8 cellular contexts compared by ENCODE assay signal in the genomic region with DNA sequence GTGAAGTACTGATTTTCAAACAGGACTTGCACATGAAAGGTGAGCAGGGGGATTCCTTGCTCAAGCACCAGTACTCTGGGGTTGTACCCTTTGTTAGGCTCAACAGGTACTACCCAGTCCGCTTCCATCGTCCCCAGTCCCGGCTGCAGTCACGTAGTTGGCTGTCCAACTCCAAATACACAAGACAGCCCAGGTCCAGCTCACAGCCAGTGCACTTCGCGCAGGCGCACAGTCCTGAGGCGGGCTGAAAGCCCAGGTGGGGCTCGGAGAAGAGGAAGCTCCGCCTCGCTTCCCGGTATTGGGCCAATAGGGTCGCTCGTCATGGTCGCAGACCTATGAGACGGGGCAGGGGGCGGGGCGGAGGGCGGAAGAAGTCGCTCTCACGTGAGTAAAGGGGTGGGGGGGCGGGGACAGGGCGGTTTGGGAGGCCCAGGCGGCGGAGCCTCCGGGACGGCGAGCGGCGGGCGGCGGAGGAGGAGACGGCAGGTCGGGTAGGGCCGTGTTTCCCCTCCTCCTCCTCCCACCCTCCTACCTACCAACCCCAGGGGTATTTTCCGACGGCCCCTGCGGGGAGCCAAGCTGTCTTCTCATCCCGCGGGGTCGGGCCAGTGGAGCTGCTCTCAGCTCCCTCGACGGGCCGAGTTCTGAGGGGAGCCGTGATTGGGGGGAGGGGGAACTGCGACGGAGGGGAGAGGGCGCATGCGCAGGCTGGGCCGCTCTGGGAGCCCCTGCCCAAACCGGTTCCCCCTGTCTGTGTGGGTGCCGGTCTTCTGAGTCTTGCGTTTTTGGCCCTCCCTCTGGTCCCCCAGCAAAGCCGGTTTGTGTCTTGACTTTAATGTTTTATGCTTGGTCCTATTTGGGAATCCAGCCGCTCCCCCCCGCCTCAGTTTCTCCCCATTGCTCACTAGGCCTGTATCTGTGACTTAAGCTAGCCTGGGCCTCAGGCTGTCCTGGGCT. TPM values are rescaled to one million over a fixed set of nuclear protein-coding genes. Genes with fewer than 3 reads are reported as not detected.
A peak's percentile ranks its signal among the peaks of the same experiment; 100 is the strongest.
DNase-seq lines count a peak whose midpoint lies in the region; ATAC-seq and TF ChIP-seq lines count a peak whose summit lies in the region.

TSS of gene RABGAP1 (plus strand) at position 418 of the 957 bp plus-strand sequence. CDS start 16,040 bp downstream, outside the sequence.

- peak; percentile 98 for DNase-seq in NCI-H1436 (lab: John Stamatoyannopoulos, UW)
- DNase-seq in T follicular helper cell (ENCODE audit: low read depth) = peak; percentile 98
- DNase-seq in heart left ventricle = peak; percentile 99 to 100 (median 100)
- DNase-seq in pons (ENCODE audit: low spot score) = peak; percentile 99
- peak; percentile 97 for DNase-seq in type B pancreatic cell (ENCODE audit: extremely low spot score, unreplicated experiment)

- peaks cover 29% of the 10 kb centered on the region for H3K4me1 Mint-ChIP-seq in type B pancreatic cell (ENCODE audit: unreplicated experiment)

- TF ChIP-seq CTCF in GM12875 (IDR thresholded peaks at IDR 0.05; ENCODE audit: borderline replicate concordance, insufficient read depth, low read depth, low read length) (no peak), heart left ventricle (IDR thresholded peaks at IDR 0.05) (no peak), type B pancreatic cell (conservative IDR thresholded peaks at IDR 0.05) (no peak)

- H3K4me3 Mint-ChIP-seq in type B pancreatic cell = peak within 1 kb of the TSS; percentile 95

- peaks cover 9% of the 10 kb centered on the region for H3K36me3 Mint-ChIP-seq in type B pancreatic cell

- H3K4me1 ChIP-seq in heart left ventricle = peaks cover 0 to 41% (median 31%) of the 10 kb centered on the region in 12 donors

- no peaks in the 10 kb centered on the region for H3K27me3 Mint-ChIP-seq in type B pancreatic cell

- peaks cover 0 to 41% (median 24%) of the 10 kb centered on the region in 9 donors for H3K36me3 ChIP-seq in heart left ventricle

- H3K9me3 Mint-ChIP-seq in type B pancreatic cell = no peaks in the 10 kb centered on the region

- intact Hi-C loops in heart left ventricle (cut with DNase I) = loop anchor here in 3 of 10 donors (2.0 to 5.0 kb wide), 5 partner anchors 34 to 51 kb away; partner anchors contain the start of gene RC3H2 (in 2 of the 3)

- H3K27me3 ChIP-seq in heart left ventricle = no peaks in the 10 kb centered on the region

- peak; percentile 99 for ATAC-seq in HG02798 (IDR thresholded peaks at IDR 0.05; ENCODE audit: poor library complexity, unreplicated experiment)
- peak; percentile 98 to 100 (median 99) for ATAC-seq in heart left ventricle

- WGBS in adipose tissue, 3 donors = 0 to 1% (median 0%) methylated on average over 33 to 55 of the region's 56 CpGs
- 0 to 1% (median 1%) methylated on average over 14 to 56 of the region's 56 CpGs for WGBS in heart left ventricle, 4 donors

- H3K27ac ChIP-seq in adipose tissue (ENCODE audit: low read depth, low read length) (no peak within 1 kb of the TSS), heart left ventricle (peak within 1 kb of the TSS; percentile 69 to 95 (median 90))

- peak within 1 kb of the TSS; percentile 76 for H3K4me3 ChIP-seq in GM12875 (ENCODE audit: low read depth, low read length)
- H3K4me3 ChIP-seq in heart left ventricle = peak within 1 kb of the TSS; percentile 74 to 99 (median 86)

- H3K9me3 ChIP-seq in heart left ventricle = no peaks in the 10 kb centered on the region

- TF ChIP-seq POLR2A in heart left ventricle (IDR thresholded peaks at IDR 0.05) = peak in 1 of 2 donors; percentile 82

- H3K27ac Mint-ChIP-seq in type B pancreatic cell = peak within 1 kb of the TSS; percentile 97

RNA-seq across cellular contexts. Expression of gene RABGAP1, which starts in this region (rescaled TPM):
- polyA plus RNA-seq in adipose tissue (10 to 100 TPM in 2 of 3 donors, 1 to 10 TPM in 1; 7.9 to 16.5 (median 16.1) TPM), heart left ventricle (10 to 100 TPM; 11.8 to 18.0 TPM)
- total RNA-seq in heart left ventricle (10 to 100 TPM; 22.0 to 62.2 (median 45.1) TPM), type B pancreatic cell (ENCODE audit: low replicate concordance) (68.4 and 72.7 TPM in 2 replicates)
